20 cellular contexts compared by ENCODE assay signal in the genomic region with DNA sequence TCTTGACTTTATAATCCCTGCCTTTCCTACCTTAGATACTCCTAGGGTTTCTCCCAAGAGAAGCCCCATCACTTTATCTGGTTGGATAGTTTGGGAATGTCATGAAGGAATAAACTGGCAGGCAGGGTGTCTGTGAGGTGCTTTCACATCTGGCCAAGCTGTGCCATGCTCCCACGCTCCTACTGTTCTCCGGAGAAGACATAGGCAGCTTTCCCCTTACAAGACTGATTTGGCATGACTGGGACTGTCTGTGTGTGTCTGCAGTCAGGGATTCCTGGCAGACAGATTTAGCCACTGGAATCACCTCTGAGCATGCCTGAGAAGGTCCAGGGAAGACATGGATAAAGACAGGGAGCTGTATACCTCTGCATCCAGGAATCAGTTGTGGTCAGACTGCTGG. TPM values are rescaled to one million over a fixed set of nuclear protein-coding genes. Genes with fewer than 3 reads are reported as not detected.
DNase-seq lines count a peak whose midpoint lies in the region; ATAC-seq, FAIRE-seq and TF ChIP-seq lines count a peak whose summit lies in the region.
"Had no signal": no experiment of that assay in that cellular context is flagged by ENCODE, and none has a peak within 500 bp of the region (broad histone marks: within the 10 kb centered on the region; RNA-seq: fewer than 3 reads in every experiment).

No MANE protein-coding gene starts in this region.

- no peaks in the 10 kb centered on the region for H3K27me3 Mint-ChIP-seq in CD8-positive, alpha-beta T cell (ENCODE audit: low read depth)
- no peaks in the 10 kb centered on the region for H3K27me3 Mint-ChIP-seq in mesothelial cell of epicardium (ENCODE audit: low read depth)
- H3K27me3 Mint-ChIP-seq in Caco-2 (ENCODE audit: insufficient read depth, unreplicated experiment), result no peaks in the 10 kb centered on the region
- H3K27me3 Mint-ChIP-seq: stimulated activated memory B cell treated with anti-CD40 and anti-IgM and Interleukin-4, amounts not matched to agents 10 μg/mL and 1 μg/mL and 100 μg/mL, for 72 hours had no signal

- H3K79me2 ChIP-seq in GM12878 (ENCODE audit: control insufficient read depth, insufficient read depth, low read length), result peaks cover 82% of the 10 kb centered on the region

- H3K4me1 Mint-ChIP-seq in CD8-positive, alpha-beta T cell (ENCODE audit: low read depth), result peaks cover 68% of the 10 kb centered on the region
- peaks cover 41% of the 10 kb centered on the region for H3K4me1 Mint-ChIP-seq in mesothelial cell of epicardium
- no peaks in the 10 kb centered on the region for H3K4me1 Mint-ChIP-seq in Caco-2 (ENCODE audit: low read depth, unreplicated experiment)

- TF ChIP-seq POLR2A in GM12878 (IDR thresholded peaks at IDR 0.05; ENCODE audit: low read depth, low read length), result no peak

- H3K36me3 ChIP-seq in CD8-positive, alpha-beta T cell (ENCODE audit: insufficient read depth, low read length), result no peaks in the 10 kb centered on the region
- H3K36me3 ChIP-seq in GM12878 (ENCODE audit: control insufficient read depth in 2 of 2, insufficient read depth in 2 of 2, low read length in 1 of 2), result no peaks in the 10 kb centered on the region; a peak in 1 of 4 replicates
- no peaks in the 10 kb centered on the region for H3K36me3 ChIP-seq in Caco-2 (ENCODE audit: control insufficient read depth, insufficient read depth, low read length)
- H3K36me3 ChIP-seq: upper lobe of left lung had no signal

- DNase-seq in DMS 273 (lab: John Stamatoyannopoulos, UW; ENCODE audit: unreplicated experiment) (peak; percentile 34), DMS 273 treated with DMSO at 0.1 percent for 48 hours (lab: John Stamatoyannopoulos, UW) (no peak), GM12878 (ENCODE audit: low read depth, low spot score) (no peak), mesothelial cell of epicardium (ENCODE audit: low spot score in 2 of 2, unreplicated experiment in 2 of 2) (no peak), D341Med (ENCODE audit: low spot score) (no peak), Caco-2 (no peak), GM19240 (ENCODE audit: insufficient read length, low spot score) (no peak)
- no peak for DNase-seq in CD8-positive, alpha-beta T cell
- DNase-seq: body of pancreas, DMS79 treated with DMSO at 0.1 percent for 48 hours, IMR-90, NCI-H2081, spleen, upper lobe of left lung had no signal

- intact Hi-C loops in CD8-positive, alpha-beta T cell (cut with DNase I, micrococcal nuclease), result no loop called here
- intact Hi-C loops in GM12878 (cut with micrococcal nuclease; ENCODE audit: unreplicated experiment), result no loop called here
- intact Hi-C loops in Caco-2 (cut with micrococcal nuclease; ENCODE audit: unreplicated experiment), result no loop called here

- in situ Hi-C loops in GM12878 (cut with MboI), result no loop called here

- no TSS peak for BruUV-seq in GM12878 (replicated peaks; lab: Mats Ljungman, UMichigan)
- BruUV-seq in Caco-2 (replicated peaks; lab: Mats Ljungman, UMichigan), result no TSS peak

- SMC1A ChIA-PET in GM12878 (lab: Charles Lee; ENCODE audit: uncharacterized antibody, unreplicated experiment), result interaction anchor here (0.8 to 2.3 kb wide), 3 partner anchors 12 to 95 kb away, joined by 3 to 8 read pairs (median 3); no protein-coding TSS in a partner anchor

- no peaks in the 10 kb centered on the region for H3K27me3 ChIP-seq in CD8-positive, alpha-beta T cell (ENCODE audit: insufficient read depth, low read length)
- H3K27me3 ChIP-seq in GM12878 (replicated peaks in 1 of 2; ENCODE audit: control insufficient read depth in 2 of 2, insufficient read depth in 2 of 2, low read length in 1 of 2) (no peaks in the 10 kb centered on the region), Caco-2 (replicated peaks; ENCODE audit: control insufficient read depth, insufficient read depth, low read length) (no peaks in the 10 kb centered on the region)
- H3K27me3 ChIP-seq: BLaER1, body of pancreas, spleen, upper lobe of left lung had no signal

- no peak for TF ChIP-seq RAD21 in GM12878 (IDR thresholded peaks at IDR 0.05; ENCODE audit: insufficient read depth, low read depth, low read length)

- no peak for TF ChIP-seq CTCF in CD8-positive, alpha-beta T cell (IDR thresholded peaks at IDR 0.05)
- TF ChIP-seq CTCF in GM12878 (IDR thresholded peaks at IDR 0.05 in 2 of 3, conservative IDR thresholded peaks at IDR 0.05 in 1 of 3; ENCODE audit: control insufficient read depth in 2 of 3, extremely low read depth in 1 of 3, insufficient read depth in 1 of 3, low read depth in 3 of 3, low read length in 3 of 3), result no peak
- no peak for TF ChIP-seq CTCF in mesothelial cell of epicardium (IDR thresholded peaks at IDR 0.05; ENCODE audit: unreplicated experiment)
- no peak for TF ChIP-seq CTCF in Caco-2 (IDR thresholded peaks at IDR 0.05; ENCODE audit: insufficient read depth in 1 of 2, low read depth in 1 of 2, low read length in 1 of 2, severe bottlenecking in 1 of 2, unreplicated experiment in 1 of 2)

- no peak overlapping the region for H3K9ac ChIP-seq in GM12878 (ENCODE audit: control insufficient read depth, insufficient read depth, low read length)
- H3K9ac ChIP-seq: parathyroid adenoma had no signal

- H3K4me2 ChIP-seq in GM12878 (ENCODE audit: control insufficient read depth, insufficient read depth), result peak overlapping the region; percentile 46; the same call in 1 of the 2 replicates
- H3K4me2 ChIP-seq: BLaER1 had no signal

- H3K9me3 ChIP-seq in CD8-positive, alpha-beta T cell (ENCODE audit: low read length), result no peaks in the 10 kb centered on the region
- H3K9me3 ChIP-seq in GM12878 (replicated peaks; ENCODE audit: control insufficient read depth, insufficient read depth, low read length), result no peaks in the 10 kb centered on the region
- H3K9me3 ChIP-seq in Caco-2, result no peaks in the 10 kb centered on the region
- H3K9me3 ChIP-seq: BLaER1, body of pancreas, spleen, upper lobe of left lung had no signal

- H3K27ac ChIP-seq in CD8-positive, alpha-beta T cell (ENCODE audit: low read depth, low read length), result no peak overlapping the region
- no peak overlapping the region for H3K27ac ChIP-seq in GM12878 (ENCODE audit: control insufficient read depth, insufficient read depth)
- H3K27ac ChIP-seq: 22Rv1, BLaER1, body of pancreas, parathyroid adenoma, upper lobe of left lung had no signal

- RAD21 ChIA-PET in GM12878 (lab: Charles Lee; ENCODE audit: unreplicated experiment), result interaction anchor here (0.9 to 1.2 kb wide), 2 partner anchors 10 to 21 kb away, joined by 3 to 4 read pairs; no protein-coding TSS in a partner anchor

- POLR2A ChIA-PET in CD8-positive, alpha-beta T cell (lab: Charles Lee), result no interaction called here
- POLR2A ChIA-PET in GM12878 (lab: Charles Lee), result interaction anchor here (0.6 to 1.5 kb wide), 3 partner anchors 25 to 236 kb away, joined by 3 to 4 read pairs (median 3); no protein-coding TSS in a partner anchor
- POLR2A ChIA-PET in Caco-2 (lab: Charles Lee), result no interaction called here

- H3K4me3 Mint-ChIP-seq in CD8-positive, alpha-beta T cell, result no peak overlapping the region
- H3K4me3 Mint-ChIP-seq in mesothelial cell of epicardium (no peak overlapping the region), Caco-2 (ENCODE audit: unreplicated experiment) (no peak overlapping the region)
- H3K4me3 Mint-ChIP-seq: stimulated activated memory B cell treated with anti-CD40 and anti-IgM and Interleukin-4, amounts not matched to agents 10 μg/mL and 1 μg/mL and 100 μg/mL, for 72 hours had no signal

- WGBS in GM12878 (ENCODE audit: insufficient coverage, insufficient replicate concordance, low lambda C conversion rate, missing lambda C conversion rate), result 100% methylated on average over 2 of the region's 2 CpGs

- no peaks in the 10 kb centered on the region for H3K9me3 Mint-ChIP-seq in CD8-positive, alpha-beta T cell
- H3K9me3 Mint-ChIP-seq in mesothelial cell of epicardium, result no peaks in the 10 kb centered on the region
- no peaks in the 10 kb centered on the region for H3K9me3 Mint-ChIP-seq in Caco-2 (ENCODE audit: unreplicated experiment)
- H3K9me3 Mint-ChIP-seq: stimulated activated memory B cell treated with anti-CD40 and anti-IgM and Interleukin-4, amounts not matched to agents 10 μg/mL and 1 μg/mL and 100 μg/mL, for 72 hours had no signal

- CTCF ChIA-PET in CD8-positive, alpha-beta T cell (lab: Charles Lee), result interaction anchor here (1.0 to 1.2 kb wide), 2 partner anchors 12 to 69 kb away, joined by 3 read pairs; no protein-coding TSS in a partner anchor
- CTCF ChIA-PET in GM12878 (lab: Yijun Ruan, JAX), result interaction anchor here (0.7 to 1.7 kb wide), 4 partner anchors 9 to 142 kb away, joined by 3 to 5 read pairs (median 4); no protein-coding TSS in a partner anchor
- CTCF ChIA-PET in Caco-2 (lab: Charles Lee), result interaction anchor here (0.7 kb wide), 1 partner anchor 821 kb away, joined by 4 read pairs; no protein-coding TSS in a partner anchor

- no peak for FAIRE-seq in GM12878 (lab: Jason Lieb, UNC)
- FAIRE-seq: GM19239, RCC 7860 had no signal

- TF ChIP-seq EP300 in GM12878 (IDR thresholded peaks at IDR 0.05; ENCODE audit: borderline replicate concordance in 1 of 2, control insufficient read depth in 1 of 2, low read depth in 2 of 2, low read length in 2 of 2), result no peak

- H2AFZ ChIP-seq in GM12878 (ENCODE audit: control insufficient read depth, low read depth, low read length), result no peak overlapping the region
- H2AFZ ChIP-seq: parathyroid adenoma had no signal

- H4K20me1 ChIP-seq in GM12878 (ENCODE audit: control insufficient read depth, insufficient read depth), result peaks cover 4% of the 10 kb centered on the region

- peaks cover 45% of the 10 kb centered on the region for H3K4me1 ChIP-seq in CD8-positive, alpha-beta T cell (ENCODE audit: insufficient read depth, low read length)
- peaks cover 21% of the 10 kb centered on the region for H3K4me1 ChIP-seq in GM12878 (ENCODE audit: control insufficient read depth, insufficient read depth, low read length)
- peaks cover 10% of the 10 kb centered on the region; the same call in 1 of the 2 replicates for H3K4me1 ChIP-seq in Caco-2

- H3K4me3 ChIP-seq in CD8-positive, alpha-beta T cell (ENCODE audit: low read depth, low read length), result no peak overlapping the region
- H3K4me3 ChIP-seq in GM12878 (no peak overlapping the region), Caco-2 (ENCODE audit: low read depth, low read length) (no peak overlapping the region)
- H3K4me3 ChIP-seq: BLaER1, body of pancreas, spleen, upper lobe of left lung had no signal

- H3K36me3 Mint-ChIP-seq in CD8-positive, alpha-beta T cell, result peaks cover 3% of the 10 kb centered on the region
- H3K36me3 Mint-ChIP-seq in mesothelial cell of epicardium, result no peaks in the 10 kb centered on the region
- no peaks in the 10 kb centered on the region for H3K36me3 Mint-ChIP-seq in Caco-2 (ENCODE audit: insufficient read depth, unreplicated experiment)
- H3K36me3 Mint-ChIP-seq: stimulated activated memory B cell treated with anti-CD40 and anti-IgM and Interleukin-4, amounts not matched to agents 10 μg/mL and 1 μg/mL and 100 μg/mL, for 72 hours had no signal

- ATAC-seq in CD8-positive, alpha-beta T cell, result no peak
- ATAC-seq in GM12878, result no peak
- ATAC-seq: body of pancreas; stimulated activated memory B cell treated with anti-CD40 and anti-IgM and Interleukin-4, amounts not matched to agents 10 μg/mL and 1 μg/mL and 100 μg/mL, for 72 hours had no signal

- peak overlapping the region; percentile 79 for H3K27ac Mint-ChIP-seq in CD8-positive, alpha-beta T cell
- peak overlapping the region; percentile 4 for H3K27ac Mint-ChIP-seq in mesothelial cell of epicardium
- no peak overlapping the region for H3K27ac Mint-ChIP-seq in Caco-2 (ENCODE audit: unreplicated experiment)
- H3K27ac Mint-ChIP-seq: stimulated activated memory B cell treated with anti-CD40 and anti-IgM and Interleukin-4, amounts not matched to agents 10 μg/mL and 1 μg/mL and 100 μg/mL, for 72 hours had no signal

RNA-seq across cellular contexts. Expression of gene HK1, which starts 45.3 kb away (rescaled TPM):
- total RNA-seq in CD8-positive, alpha-beta T cell, result 10 to 100 TPM; 37.0 to 40.0 TPM
- total RNA-seq in GM12878 (2013; cell fraction: nucleolus; rRNA removed), result 34.0 and 34.9 TPM in 2 replicates
- total RNA-seq in GM12878 (2014; rRNA removed), result 51.3 and 52.9 TPM in 2 replicates
- total RNA-seq in GM12878 (2014; rRNA removed; fragmentation: Illumina TruSeq; extraction: Trizol), result 30.4 and 31.8 TPM in 2 replicates
- total RNA-seq in GM12878 (2021), result 66.8 and 74.0 TPM in 2 replicates
- polyA plus RNA-seq in GM12878 (2011; ENCODE audit: low read depth), result 45.7 TPM
- 25.6 and 36.6 TPM in 2 replicates for polyA plus RNA-seq in GM12878 (2011; rRNA removed)
- 38.0 and 43.8 TPM in 2 replicates for polyA plus RNA-seq in GM12878 (2011; cell fraction: cytosol; rRNA removed)
- polyA plus RNA-seq in GM12878 (2011; cell fraction: nucleus; rRNA removed), result 35.1 and 43.0 TPM in 2 replicates
- polyA plus RNA-seq in GM12878 (2012), result 64.1 and 66.2 TPM in 2 replicates
- polyA plus RNA-seq in GM12878 (2014; fragmentation: Illumina TruSeq; extraction: Trizol), result 55.6 and 59.2 TPM in 2 replicates
- 1 to 10 TPM; 3.4 to 6.6 TPM for polyA plus RNA-seq in GM12878 (2014; fragmentation: Nextera tagmentation; extraction: Ambion mirVana)
- 40.3 and 43.4 TPM in 2 replicates for polyA plus RNA-seq in GM12878 (2014; rRNA removed)
- 10 to 100 TPM; 75.7 to 77.3 TPM for polyA plus RNA-seq in GM12878 (2016; fragmentation: Nextera tagmentation; extraction: Ambion mirVana)
- 63.3 and 68.7 TPM in 2 replicates for polyA minus RNA-seq in GM12878 (2011; rRNA and poly(A)+ RNA removed)
- 19.8 and 22.1 TPM in 2 replicates for polyA minus RNA-seq in GM12878 (2011; cell fraction: cytosol; rRNA and poly(A)+ RNA removed)
- 12.8 and 16.7 TPM in 2 replicates for polyA minus RNA-seq in GM12878 (2011; cell fraction: nucleus; rRNA and poly(A)+ RNA removed)
- total RNA-seq in mesothelial cell of epicardium, result 61.8 to 68.7 TPM (median 65.6 TPM) in 3 replicates
- 27.2 and 35.4 TPM in 2 replicates for total RNA-seq in Caco-2 (2022)
